In genomic region chr2:73253400-73253799, GRCh38 we compare ENCODE assay signal across 1 cellular context.
TF ChIP-seq lines count a peak whose summit lies in the region.

No MANE protein-coding gene starts in this region.

TF ChIP-seq in K562, 482 proteins besides CTCF, POLR2A, EP300 and RAD21:
- TF ChIP-seq ARID4B (CRISPR knock-in tag; IDR thresholded peaks at IDR 0.05), result no peak
- TF ChIP-seq LARP7 (IDR thresholded peaks at IDR 0.05), result no peak
- no peak for TF ChIP-seq MBD2 (IDR thresholded peaks at IDR 0.05; ENCODE audit: borderline replicate concordance, low read depth)
- peak; percentile 79 for TF ChIP-seq ATF3 (IDR thresholded peaks at IDR 0.05)
- TF ChIP-seq ATF3 (CRISPR knock-in tag; conservative IDR thresholded peaks at IDR 0.05), result no peak
- TF ChIP-seq ZNF717 (CRISPR knock-in tag; IDR thresholded peaks at IDR 0.05), result no peak
- TF ChIP-seq ATF7 (IDR thresholded peaks at IDR 0.05), result peak; percentile 88
- no peak for TF ChIP-seq DIDO1 (tag; IDR thresholded peaks at IDR 0.05; ENCODE audit: low read depth)
- TF ChIP-seq MTA2 (IDR thresholded peaks at IDR 0.05; ENCODE audit: low read depth), result no peak
- TF ChIP-seq MAZ (CRISPR knock-in tag; conservative IDR thresholded peaks at IDR 0.05 in 1 of 2, IDR thresholded peaks at IDR 0.05 in 1 of 2), result no peak
- no peak for TF ChIP-seq ZNF444 (CRISPR knock-in tag; IDR thresholded peaks at IDR 0.05)
- TF ChIP-seq E2F4 (CRISPR knock-in tag; IDR thresholded peaks at IDR 0.05; ENCODE audit: low read depth), result no peak
- no peak for TF ChIP-seq ZNF124 (CRISPR knock-in tag; IDR thresholded peaks at IDR 0.05)
- TF ChIP-seq SMARCC2 (IDR thresholded peaks at IDR 0.05; ENCODE audit: low read depth), result no peak
- TF ChIP-seq CREB5 (CRISPR knock-in tag; IDR thresholded peaks at IDR 0.05), result no peak
- no peak for TF ChIP-seq SREBF2 (CRISPR knock-in tag; IDR thresholded peaks at IDR 0.05)
- peak; percentile 13; the same call in 1 of the 2 replicates for TF ChIP-seq SUPT5H (IDR thresholded peaks at IDR 0.05)
- TF ChIP-seq TAL1 (IDR thresholded peaks at IDR 0.05), result no peak
- no peak for TF ChIP-seq POU5F1 (IDR thresholded peaks at IDR 0.05; ENCODE audit: borderline replicate concordance, low read depth, low read length, partially characterized antibody)
- TF ChIP-seq KDM5B (IDR thresholded peaks at IDR 0.05; ENCODE audit: insufficient replicate concordance, low read depth, low read length), result no peak
- TF ChIP-seq HOXB6 (CRISPR knock-in tag; IDR thresholded peaks at IDR 0.05; ENCODE audit: borderline replicate concordance), result no peak
- TF ChIP-seq ZKSCAN8 (CRISPR knock-in tag; IDR thresholded peaks at IDR 0.05), result no peak
- TF ChIP-seq SMAD3 (CRISPR knock-in tag; conservative IDR thresholded peaks at IDR 0.05), result no peak
- no peak for TF ChIP-seq ZNF586 (CRISPR knock-in tag; conservative IDR thresholded peaks at IDR 0.05)
- no peak for TF ChIP-seq TARDBP (IDR thresholded peaks at IDR 0.05)
- no peak for TF ChIP-seq PML (IDR thresholded peaks at IDR 0.05; ENCODE audit: low read length)
- no peak for TF ChIP-seq HLTF (IDR thresholded peaks at IDR 0.05)
